ENCODE assay signal across 1 cellular context in genomic region chr9:108093773-108094675, GRCh38.
TF ChIP-seq lines count a peak whose summit lies in the region.

No MANE protein-coding gene starts in this region.

TF ChIP-seq in K562, 482 proteins besides CTCF, POLR2A, EP300 and RAD21 (continued from another document and continues in another):
- TF ChIP-seq RNF219 (CRISPR knock-in tag; IDR thresholded peaks at IDR 0.05) (no peak), MBD1 (CRISPR knock-in tag; IDR thresholded peaks at IDR 0.05) (no peak), PATZ1 (CRISPR knock-in tag; IDR thresholded peaks at IDR 0.05; ENCODE audit: borderline replicate concordance) (no peak), KLF1 (tag; IDR thresholded peaks at IDR 0.05) (peak; percentile 79), CGGBP1 (CRISPR knock-in tag; IDR thresholded peaks at IDR 0.05) (0 out of 2 replicates have a peak, but pooled peaks have one; percentile 22), MBD2 (IDR thresholded peaks at IDR 0.05; ENCODE audit: borderline replicate concordance, low read depth) (peak; percentile 92), MAFK (IDR thresholded peaks at IDR 0.05; ENCODE audit: low read length) (peak; percentile 80), ZNF23 (CRISPR knock-in tag; IDR thresholded peaks at IDR 0.05) (no peak), CCNT2 (IDR thresholded peaks at IDR 0.05; ENCODE audit: borderline replicate concordance, extremely low read depth, insufficient read length, low read depth, low read length) (peak; percentile 100), HNRNPLL (IDR thresholded peaks at IDR 0.05; ENCODE audit: low read depth, low read length, poor library complexity, severe bottlenecking) (no peak), ZEB2 (IDR thresholded peaks at IDR 0.05) (peak; percentile 68; the same call in 1 of the 2 replicates), ZC3H4 (CRISPR knock-in tag; IDR thresholded peaks at IDR 0.05; ENCODE audit: borderline replicate concordance) (no peak), HINFP (tag; conservative IDR thresholded peaks at IDR 0.05; ENCODE audit: low read depth) (no peak), ZBTB2 (IDR thresholded peaks at IDR 0.05) (no peak), DACH1 (IDR thresholded peaks at IDR 0.05; ENCODE audit: partially characterized antibody) (peak; percentile 66), ZNF785 (CRISPR knock-in tag; IDR thresholded peaks at IDR 0.05) (no peak), PRMT5 (CRISPR knock-in tag; IDR thresholded peaks at IDR 0.05) (no peak), MTA3 (IDR thresholded peaks at IDR 0.05; ENCODE audit: borderline replicate concordance) (peak; percentile 93), ZNF184 (CRISPR knock-in tag; IDR thresholded peaks at IDR 0.05) (no peak), GTF2B (IDR thresholded peaks at IDR 0.05; ENCODE audit: extremely low read depth, insufficient read length) (no peak), ZBTB26 (CRISPR knock-in tag; IDR thresholded peaks at IDR 0.05) (no peak), ZNF707 (CRISPR knock-in tag; conservative IDR thresholded peaks at IDR 0.05) (no peak), POLR2AphosphoS2 (IDR thresholded peaks at IDR 0.05; ENCODE audit: low read length) (no peak), ATF7 (IDR thresholded peaks at IDR 0.05) (peak; percentile 88), TARDBP (IDR thresholded peaks at IDR 0.05) (peak; percentile 96), POLR2H (tag; IDR thresholded peaks at IDR 0.05; ENCODE audit: low read depth) (0 out of 2 replicates have a peak, but pooled peaks have one; percentile 58), MAFF (IDR thresholded peaks at IDR 0.05; ENCODE audit: low read length) (peak; percentile 79), POLR3A (IDR thresholded peaks at IDR 0.05; ENCODE audit: borderline replicate concordance, extremely low read depth, insufficient read depth, insufficient read length) (no peak), ILK (tag; IDR thresholded peaks at IDR 0.05; ENCODE audit: borderline replicate concordance, low read depth) (no peak), NFATC3 (IDR thresholded peaks at IDR 0.05) (peak; percentile 76; the same call in 1 of the 2 replicates), EP400 (IDR thresholded peaks at IDR 0.05) (peak; percentile 56), ZNF316 (IDR thresholded peaks at IDR 0.05) (peak; percentile 59; the same call in 1 of the 2 replicates), ELF4 (CRISPR knock-in tag; IDR thresholded peaks at IDR 0.05) (peak; percentile 90), C11orf30 (IDR thresholded peaks at IDR 0.05; ENCODE audit: low read depth) (peak; percentile 81), ZFX (CRISPR knock-in tag; IDR thresholded peaks at IDR 0.05) (peak; percentile 35; the same call in 1 of the 2 replicates), STAT5B (CRISPR knock-in tag; IDR thresholded peaks at IDR 0.05) (no peak), MECOM (CRISPR knock-in tag; IDR thresholded peaks at IDR 0.05) (0 out of 2 replicates have a peak, but pooled peaks have one; percentile 13), NCOA4 (IDR thresholded peaks at IDR 0.05; ENCODE audit: partially characterized antibody) (peak; percentile 39), PTTG1 (tag; IDR thresholded peaks at IDR 0.05; ENCODE audit: low read depth) (no peak), HMG20A (CRISPR knock-in tag; conservative IDR thresholded peaks at IDR 0.05) (no peak), ZNF175 (CRISPR knock-in tag; IDR thresholded peaks at IDR 0.05; ENCODE audit: low read depth) (peak; percentile 94), ZNF57 (CRISPR knock-in tag; IDR thresholded peaks at IDR 0.05) (no peak), TAF9B (IDR thresholded peaks at IDR 0.05; ENCODE audit: partially characterized antibody) (peak; percentile 70), HMGN3 (IDR thresholded peaks at IDR 0.05; ENCODE audit: borderline replicate concordance, extremely low read depth, insufficient read length, low read depth, low read length) (peak; percentile 98), EGR1 (conservative IDR thresholded peaks at IDR 0.05) (peak; percentile 40; the same call in 1 of the 2 replicates), L3MBTL2 (IDR thresholded peaks at IDR 0.05) (peak; percentile 48; the same call in 1 of the 2 replicates), EHMT2 (IDR thresholded peaks at IDR 0.05) (peak; percentile 77), NFRKB (IDR thresholded peaks at IDR 0.05; ENCODE audit: low read depth) (no peak), POU5F1 (IDR thresholded peaks at IDR 0.05; ENCODE audit: borderline replicate concordance, low read depth, low read length, partially characterized antibody) (no peak), SETDB1 (IDR thresholded peaks at IDR 0.05; ENCODE audit: low read length) (no peak), STAT5A (IDR thresholded peaks at IDR 0.05; ENCODE audit: borderline replicate concordance, low read length) (peak; percentile 98), ZNF239 (CRISPR knock-in tag; IDR thresholded peaks at IDR 0.05) (no peak), ZNF766 (CRISPR knock-in tag; conservative IDR thresholded peaks at IDR 0.05) (peak; percentile 85), ZSCAN29 (IDR thresholded peaks at IDR 0.05) (no peak), CCAR2 (IDR thresholded peaks at IDR 0.05; ENCODE audit: low read depth, low read length) (no peak), GATA2 (CRISPR knock-in tag; IDR thresholded peaks at IDR 0.05) (peak; percentile 95), CBFA2T2 (conservative IDR thresholded peaks at IDR 0.05) (peak; percentile 98), ATF4 (CRISPR knock-in tag; IDR thresholded peaks at IDR 0.05) (peak; percentile 77), CREB3 (tag; conservative IDR thresholded peaks at IDR 0.05; ENCODE audit: low read depth) (no peak), CBFA2T3 (IDR thresholded peaks at IDR 0.05) (peak; percentile 99), SMAD3 (CRISPR knock-in tag; conservative IDR thresholded peaks at IDR 0.05) (peak; percentile 88), LEF1 (IDR thresholded peaks at IDR 0.05) (peak; percentile 99), MEF2D (tag; conservative IDR thresholded peaks at IDR 0.05; ENCODE audit: low read depth) (peak; percentile 63), POLR2G (IDR thresholded peaks at IDR 0.05; ENCODE audit: low read depth, low read length) (no peak), ZNF584 (CRISPR knock-in tag; IDR thresholded peaks at IDR 0.05; ENCODE audit: low read depth) (peak; percentile 58; the same call in 1 of the 2 replicates)
